In the genomic region with DNA sequence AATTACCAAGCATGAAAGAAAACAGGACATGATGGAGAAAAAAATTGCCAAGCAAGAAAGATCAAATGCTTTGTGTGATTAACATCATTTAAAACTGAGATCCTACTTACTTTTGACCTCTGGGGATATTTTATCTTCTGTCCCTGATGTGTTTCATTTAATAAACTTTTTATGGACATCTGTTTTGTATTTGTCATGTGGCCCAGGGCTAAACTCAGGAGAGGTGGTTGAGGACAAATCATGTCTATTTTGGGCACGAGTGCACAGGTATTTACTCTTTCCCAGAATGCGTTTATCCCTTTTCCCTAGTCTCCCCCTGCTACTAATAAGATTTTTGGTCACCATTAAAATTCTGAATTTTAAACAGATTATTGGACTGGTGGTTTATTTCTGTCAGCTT, we compare ENCODE assay signal across 24 cellular contexts.
DNase-seq lines count a peak whose midpoint lies in the region; ATAC-seq and TF ChIP-seq lines count a peak whose summit lies in the region.
"Had no signal": no experiment of that assay in that cellular context is flagged by ENCODE, and none has a peak within 500 bp of the region (broad histone marks: within the 10 kb centered on the region; RNA-seq: fewer than 3 reads in every experiment).

No MANE protein-coding gene starts in this region.

- no peaks in the 10 kb centered on the region for H3K4me1 Mint-ChIP-seq in mesothelial cell of epicardium
- H3K4me1 Mint-ChIP-seq in T-helper 17 cell, result peaks cover 2% of the 10 kb centered on the region
- H3K4me1 Mint-ChIP-seq: CD14-positive monocyte had no signal

- H2AFZ ChIP-seq in MM.1S (ENCODE audit: low read length), result no peak overlapping the region
- H2AFZ ChIP-seq in SK-N-SH (ENCODE audit: low read depth), result no peak overlapping the region

- H3F3A ChIP-seq in MM.1S (ENCODE audit: insufficient read depth, low read length), result peaks cover 8% of the 10 kb centered on the region
- no peaks in the 10 kb centered on the region for H3F3A ChIP-seq in SK-N-SH (replicated peaks; ENCODE audit: insufficient read depth)

- POLR2A ChIA-PET in SK-N-SH (lab: Yijun Ruan, JAX), result no interaction called here

- peak; percentile 20 for DNase-seq in M059J (ENCODE audit: low read depth)
- DNase-seq in MM.1S, result no peak
- DNase-seq in SK-N-SH, result peak; percentile 21
- no peak for DNase-seq in mesothelial cell of epicardium (ENCODE audit: low spot score in 2 of 2, unreplicated experiment in 2 of 2)
- DNase-seq in GM03348 (ENCODE audit: low spot score), result no peak
- DNase-seq in T-helper 17 cell, result no peak
- DNase-seq: 8988T; ACHN; BE2C; C1 segment of cervical spinal cord; CD4-positive, alpha-beta memory T cell; CD4-positive, CD25-positive, alpha-beta regulatory T cell; CD8-positive, alpha-beta memory T cell; COR-L47; DMS 273 treated with DMSO at 0.1 percent for 48 hours; DMS153; DMS53; DMS79; DND-41; EL; GDM1 had no signal

- H4K20me1 ChIP-seq in MM.1S (ENCODE audit: insufficient read depth, low read length) (0 out of 2 replicates have a peak, but pooled peaks cover 2% of the 10 kb centered on the region), SK-N-SH (ENCODE audit: insufficient read depth) (no peaks in the 10 kb centered on the region)
- H4K20me1 ChIP-seq: BLaER1 had no signal

- peak in 1 of 2 experiments; percentile 69; a peak in 2 of 4 replicates for TF ChIP-seq EP300 in SK-N-SH (IDR thresholded peaks at IDR 0.05; ENCODE audit: borderline replicate concordance in 1 of 2, low read depth in 1 of 2, low read length in 1 of 2)

- H3K9me2 ChIP-seq in MM.1S (replicated peaks; ENCODE audit: insufficient read depth, low read length), result no peaks in the 10 kb centered on the region
- H3K9me2 ChIP-seq in SK-N-SH, result no peaks in the 10 kb centered on the region

- 71% methylated on average over 2 of the region's 2 CpGs for WGBS in SK-N-SH (ENCODE audit: low lambda C conversion rate)

- H3K4me2 ChIP-seq in MM.1S (ENCODE audit: low read depth, low read length), result no peak overlapping the region; the same call in 1 of the 2 replicates
- no peak overlapping the region for H3K4me2 ChIP-seq in SK-N-SH
- H3K4me2 ChIP-seq: BLaER1 had no signal

- CTCF ChIA-PET in SK-N-SH (lab: Yijun Ruan, JAX), result interaction anchor here (2.7 kb wide), 1 partner anchor 246 kb away, joined by 20 read pairs; no protein-coding TSS in a partner anchor

- H3K9ac ChIP-seq in MM.1S (ENCODE audit: low read length) (no peak overlapping the region), SK-N-SH (no peak overlapping the region)
- H3K9ac ChIP-seq: BLaER1 had no signal

- H3K36me3 Mint-ChIP-seq in mesothelial cell of epicardium, result peaks cover 37% of the 10 kb centered on the region
- peaks cover 5% of the 10 kb centered on the region for H3K36me3 Mint-ChIP-seq in T-helper 17 cell (ENCODE audit: low read depth)

- H3K27ac Mint-ChIP-seq in mesothelial cell of epicardium (peak overlapping the region; percentile 47), T-helper 17 cell (no peak overlapping the region)
- H3K27ac Mint-ChIP-seq: CD4-positive, CD25-positive, alpha-beta regulatory T cell had no signal

- H3K79me2 ChIP-seq in MM.1S (ENCODE audit: low read length), result peaks cover 19% of the 10 kb centered on the region
- no peaks in the 10 kb centered on the region for H3K79me2 ChIP-seq in SK-N-SH (ENCODE audit: insufficient read depth)

- no peaks in the 10 kb centered on the region for H3K9me3 Mint-ChIP-seq in mesothelial cell of epicardium
- H3K9me3 Mint-ChIP-seq: CD4-positive, alpha-beta memory T cell; CD4-positive, CD25-positive, alpha-beta regulatory T cell; CD8-positive, alpha-beta memory T cell had no signal

- H3K9me3 ChIP-seq in MM.1S (replicated peaks; ENCODE audit: insufficient read depth, low read length), result no peaks in the 10 kb centered on the region
- H3K9me3 ChIP-seq in SK-N-SH, result no peaks in the 10 kb centered on the region
- no peaks in the 10 kb centered on the region for H3K9me3 ChIP-seq in T-helper 17 cell (ENCODE audit: control insufficient read depth, low read length, poor library complexity, severe bottlenecking)
- H3K9me3 ChIP-seq: BE2C, BLaER1 had no signal

- H3K36me3 ChIP-seq in MM.1S (replicated peaks; ENCODE audit: insufficient read depth, low read length), result peaks cover 2% of the 10 kb centered on the region; the same call in 1 of the 2 replicates
- peaks cover 28 to 39% of the 10 kb centered on the region in 2 experiments for H3K36me3 ChIP-seq in SK-N-SH (replicated peaks in 1 of 2; ENCODE audit: control insufficient read depth in 1 of 2, insufficient read depth in 2 of 2, low read length in 1 of 2)

- H3K4me3 Mint-ChIP-seq in mesothelial cell of epicardium (no peak overlapping the region), T-helper 17 cell (no peak overlapping the region)
- H3K4me3 Mint-ChIP-seq: CD14-positive monocyte; CD4-positive, alpha-beta memory T cell; CD4-positive, CD25-positive, alpha-beta regulatory T cell; CD8-positive, alpha-beta memory T cell had no signal

- H3K4me3 ChIP-seq in MM.1S (ENCODE audit: low read length) (no peak overlapping the region), SK-N-SH (ENCODE audit: low read depth in 2 of 2, low read length in 1 of 2) (no peak overlapping the region)
- H3K4me3 ChIP-seq: BLaER1 had no signal

- H3K27me3 ChIP-seq in MM.1S (replicated peaks; ENCODE audit: insufficient read depth, low read length) (no peaks in the 10 kb centered on the region), SK-N-SH (ENCODE audit: insufficient read depth) (no peaks in the 10 kb centered on the region)
- H3K27me3 ChIP-seq: BE2C, BLaER1 had no signal

- no peak for ATAC-seq in GM19324 (IDR thresholded peaks at IDR 0.05; ENCODE audit: low FRiP score, unreplicated experiment)
- ATAC-seq in T-helper 17 cell, result no peak

- no peak for TF ChIP-seq CTCF in MM.1S (IDR thresholded peaks at IDR 0.05; ENCODE audit: low read length)
- TF ChIP-seq CTCF in SK-N-SH (IDR thresholded peaks at IDR 0.05), result no peak
- no peak for TF ChIP-seq CTCF in mesothelial cell of epicardium (IDR thresholded peaks at IDR 0.05; ENCODE audit: unreplicated experiment)

- H3K27me3 Mint-ChIP-seq in mesothelial cell of epicardium (ENCODE audit: low read depth) (no peaks in the 10 kb centered on the region), T-helper 17 cell (no peaks in the 10 kb centered on the region)
- H3K27me3 Mint-ChIP-seq: CD4-positive, alpha-beta memory T cell; CD4-positive, CD25-positive, alpha-beta regulatory T cell; CD8-positive, alpha-beta memory T cell had no signal

- H3K4me1 ChIP-seq in MM.1S (ENCODE audit: low read length) (peaks cover 22% of the 10 kb centered on the region), SK-N-SH (ENCODE audit: control insufficient read depth in 1 of 2, insufficient read depth in 2 of 2, low read depth in 1 of 2, low read length in 1 of 2) (no peaks in the 10 kb centered on the region; a peak in 1 of 4 replicates)
- H3K4me1 ChIP-seq: BE2C, BLaER1 had no signal

- 0 out of 2 replicates have a peak overlapping the region, but pooled peaks have one; percentile 16 for H3K27ac ChIP-seq in MM.1S (ENCODE audit: low read length)
- H3K27ac ChIP-seq in SK-N-SH (ENCODE audit: low read depth in 2 of 2, low read length in 1 of 2), result no peak overlapping the region
- H3K27ac ChIP-seq: BLaER1 had no signal

- no peak for TF ChIP-seq RAD21 in SK-N-SH (IDR thresholded peaks at IDR 0.05; ENCODE audit: low read length)

TF ChIP-seq in SK-N-SH, 30 proteins besides CTCF, POLR2A, EP300 and RAD21:
- TF ChIP-seq CHD2 (IDR thresholded peaks at IDR 0.05; ENCODE audit: low read length, partially characterized antibody) (no peak), RCOR1 (IDR thresholded peaks at IDR 0.05; ENCODE audit: low read length) (peak; percentile 86), ELF1 (IDR thresholded peaks at IDR 0.05) (no peak), NRF1 (IDR thresholded peaks at IDR 0.05; ENCODE audit: low read depth, low read length) (no peak), GATA2 (CRISPR knock-in tag; IDR thresholded peaks at IDR 0.05) (peak; percentile 47), YY1 (IDR thresholded peaks at IDR 0.05; ENCODE audit: low read depth) (no peak), FOSL2 (IDR thresholded peaks at IDR 0.05; ENCODE audit: borderline replicate concordance, low read depth) (no peak)

Comparison
In these comparisons a context has a peak if more than half of its experiments do, and no peak if none do; other contexts are left out.
1. DNase-seq: peak in M059J (single experiment) and SK-N-SH (single experiment); none in MM.1S (single experiment), mesothelial cell of epicardium (0 of 2), GM03348 (single experiment) and T-helper 17 cell (0 of 3).